14 cellular contexts compared by ENCODE assay signal in the genomic region with DNA sequence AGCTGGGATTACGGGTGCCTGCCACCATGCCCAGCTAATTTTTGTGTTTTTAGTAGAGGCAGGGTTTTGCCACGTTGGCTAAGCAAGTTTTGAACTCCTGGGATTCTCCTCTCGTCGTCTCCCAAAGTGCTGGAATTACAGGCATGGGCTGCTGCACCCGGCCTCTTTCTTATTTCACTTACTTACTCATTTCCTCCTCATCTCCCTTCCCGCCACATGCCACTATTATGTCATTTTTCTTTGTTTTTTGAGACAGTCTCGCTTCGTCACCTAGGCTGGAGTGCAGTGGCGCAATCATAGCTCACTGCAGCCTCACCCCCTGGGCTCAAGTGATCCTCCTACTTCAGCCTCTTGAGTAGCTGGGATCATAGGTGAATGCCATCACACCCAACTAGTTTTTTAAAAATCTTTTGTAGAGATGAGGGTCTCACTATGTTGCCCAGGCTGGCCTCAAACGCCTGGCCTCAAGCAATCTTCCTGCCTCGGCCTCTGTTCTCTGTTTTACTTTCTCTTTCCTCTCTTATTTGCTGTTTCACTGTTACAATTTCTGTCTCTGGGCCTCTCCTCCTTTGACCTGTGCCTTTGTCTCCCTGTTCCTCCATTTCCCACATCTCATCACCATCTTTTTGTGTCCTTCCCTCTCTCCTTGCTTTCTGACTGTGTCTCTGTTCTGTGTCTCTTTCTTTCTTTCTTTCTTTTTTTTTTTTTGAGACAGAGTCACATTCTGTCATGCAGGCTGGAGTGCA. TPM values are rescaled to one million over a fixed set of nuclear protein-coding genes. Genes with fewer than 3 reads are reported as not detected.
DNase-seq lines count a peak whose midpoint lies in the region; ATAC-seq, FAIRE-seq and TF ChIP-seq lines count a peak whose summit lies in the region.
"Had no signal": no experiment of that assay in that cellular context is flagged by ENCODE, and none has a peak within 500 bp of the region (broad histone marks: within the 10 kb centered on the region; RNA-seq: fewer than 3 reads in every experiment).

No MANE protein-coding gene starts in this region.

- no peak for ATAC-seq in T-cell (replicated peaks in 1 of 4)
- ATAC-seq in HG02678 (IDR thresholded peaks at IDR 0.05; ENCODE audit: unreplicated experiment): no peak
- ATAC-seq: psoas muscle had no signal

- TF ChIP-seq POLR2A in H54 (IDR thresholded peaks at IDR 0.05; ENCODE audit: low read depth, low read length): no peak

- no peaks in the 10 kb centered on the region for H3K9me3 Mint-ChIP-seq in T-cell
- H3K9me3 Mint-ChIP-seq: activated B cell treated with CpG ODN at 0.5 μM for 24 hours had no signal

- CTCF ChIA-PET in T-cell (lab: Charles Lee): no interaction called here

- H3K4me3 Mint-ChIP-seq in T-cell: no peak overlapping the region
- H3K4me3 Mint-ChIP-seq: activated B cell treated with CpG ODN at 0.5 μM for 24 hours had no signal

- H3K27me3 Mint-ChIP-seq in T-cell: no peaks in the 10 kb centered on the region
- H3K27me3 Mint-ChIP-seq: activated B cell treated with CpG ODN at 0.5 μM for 24 hours had no signal

- FAIRE-seq in H54 (lab: Jason Lieb, UNC): peak; percentile 23

- POLR2A ChIA-PET in T-cell (lab: Charles Lee): no interaction called here

- DNase-seq in AG08395 (ENCODE audit: low spot score): peak; percentile 28
- no peak for DNase-seq in H54 (ENCODE audit: insufficient read length, low spot score)
- peak; percentile 37 for DNase-seq in SKM-1 treated with dmso at 0.1 percent for 144 hours (lab: John Stamatoyannopoulos, UW; ENCODE audit: unreplicated experiment)
- peak; percentile 80 for DNase-seq in iris pigment epithelial cell (ENCODE audit: low read depth)
- DNase-seq in NCI-H510A (lab: John Stamatoyannopoulos, UW): no peak
- DNase-seq in NCI-H69 (lab: John Stamatoyannopoulos, UW): no peak
- DNase-seq in T-cell: no peak
- DNase-seq: activated B cell treated with CpG ODN at 0.5 μM for 24 hours, adrenal gland, DMS153, NCI-H1092, psoas muscle, transverse colon had no signal

- H3K27ac Mint-ChIP-seq in T-cell: peak overlapping the region in 1 of 2 donors; percentile 46
- H3K27ac Mint-ChIP-seq: activated B cell treated with CpG ODN at 0.5 μM for 24 hours had no signal

- H3K4me1 Mint-ChIP-seq in T-cell: peaks cover 0 to 6% (median 0%) of the 10 kb centered on the region in 3 donors

- H3K36me3 Mint-ChIP-seq in T-cell: peaks cover 51% of the 10 kb centered on the region

RNA-seq across cellular contexts. Expression of gene SHKBP1, which starts 9.2 kb away (rescaled TPM):
- total RNA-seq in T-cell: 100 to 1,000 TPM; 117 to 153 (median 142) TPM

RNA-seq across cellular contexts. Expression of gene LTBP4, which starts 15.3 kb away (rescaled TPM):
- 100 to 1,000 TPM in 4 of 5 donors, 10 to 100 TPM in 1; 90.9 to 215 (median 160) TPM for total RNA-seq in T-cell

Comparison
In these comparisons a context has a peak if more than half of its experiments do, and no peak if none do; other contexts are left out.
1. DNase-seq: peak in AG08395 (single experiment), SKM-1 treated with dmso at 0.1 percent for 144 hours (single experiment) and iris pigment epithelial cell (single experiment); none in H54 (single experiment), NCI-H510A (single experiment), NCI-H69 (single experiment) and T-cell (0 of 34).